ENCODE assay signal across 10 cellular contexts in genomic region chr14:99644723-99645544, GRCh38. TPM values are rescaled to one million over a fixed set of nuclear protein-coding genes. Genes with fewer than 3 reads are reported as not detected.
DNase-seq lines count a peak whose midpoint lies in the region; ATAC-seq and TF ChIP-seq lines count a peak whose summit lies in the region.
"Had no signal": no experiment of that assay in that cellular context is flagged by ENCODE, and none has a peak within 500 bp of the region (broad histone marks: within the 10 kb centered on the region; RNA-seq: fewer than 3 reads in every experiment).

TSS of gene HHIPL1 (plus strand) at chr14:99645129. CDS start at chr14:99645208, 79 bp downstream.

- H3K9me3 Mint-ChIP-seq in activated naive CD8-positive, alpha-beta T cell (ENCODE audit: low read depth): no peaks in the 10 kb centered on the region
- H3K9me3 Mint-ChIP-seq in activated naive CD8-positive, alpha-beta T cell treated with anti-CD3 and anti-CD28 coated beads, Interleukin-2, amount 50 U/mL, for 24 hours: no peaks in the 10 kb centered on the region
- H3K9me3 Mint-ChIP-seq: activated T-cell treated with anti-CD3 and anti-CD28 coated beads, Interleukin-2, amount 50 U/mL, for 4 hours had no signal

- WGBS in esophagus muscularis mucosa: 58% methylated on average over 7 of the region's 91 CpGs

- H3K9me3 ChIP-seq in esophagus muscularis mucosa (no peaks in the 10 kb centered on the region), mucosa of descending colon (no peaks in the 10 kb centered on the region), uterus (no peaks in the 10 kb centered on the region)

- peak within 1 kb of the TSS; percentile 5 to 73 (median 43) for H3K27ac ChIP-seq in esophagus muscularis mucosa (replicated peaks in 1 of 4)
- peak within 1 kb of the TSS in 1 of 2 donors; percentile 59 for H3K27ac ChIP-seq in uterus

- H3K36me3 ChIP-seq in esophagus muscularis mucosa: no peaks in the 10 kb centered on the region
- H3K36me3 ChIP-seq in mucosa of descending colon (ENCODE audit: low read depth): no peaks in the 10 kb centered on the region
- H3K36me3 ChIP-seq in uterus: no peaks in the 10 kb centered on the region

- H3K4me3 Mint-ChIP-seq in activated naive CD8-positive, alpha-beta T cell: peak within 1 kb of the TSS; percentile 32
- H3K4me3 Mint-ChIP-seq in activated naive CD8-positive, alpha-beta T cell treated with anti-CD3 and anti-CD28 coated beads, Interleukin-2, amount 50 U/mL, for 24 hours: no peak within 1 kb of the TSS
- H3K4me3 Mint-ChIP-seq: activated T-cell treated with anti-CD3 and anti-CD28 coated beads, Interleukin-2, amount 50 U/mL, for 4 hours had no signal

- peaks cover 14% of the 10 kb centered on the region for H3K27me3 Mint-ChIP-seq in activated naive CD8-positive, alpha-beta T cell
- peaks cover 29% of the 10 kb centered on the region for H3K27me3 Mint-ChIP-seq in activated naive CD8-positive, alpha-beta T cell treated with anti-CD3 and anti-CD28 coated beads, Interleukin-2, amount 50 U/mL, for 24 hours

- TF ChIP-seq POLR2A in esophagus muscularis mucosa (IDR thresholded peaks at IDR 0.05; ENCODE audit: low read depth): no peak
- TF ChIP-seq POLR2A in uterus (IDR thresholded peaks at IDR 0.05): no peak

- no peaks in the 10 kb centered on the region for H3K36me3 Mint-ChIP-seq in activated naive CD8-positive, alpha-beta T cell
- H3K36me3 Mint-ChIP-seq in activated naive CD8-positive, alpha-beta T cell treated with anti-CD3 and anti-CD28 coated beads, Interleukin-2, amount 50 U/mL, for 24 hours (ENCODE audit: low read depth): no peaks in the 10 kb centered on the region

- H3K4me1 ChIP-seq in esophagus muscularis mucosa (peaks cover 7 to 20% (median 18%) of the 10 kb centered on the region in 4 donors), mucosa of descending colon (ENCODE audit: low read depth) (peaks cover 6% of the 10 kb centered on the region), uterus (peaks cover 0 to 4% of the 10 kb centered on the region in 2 donors)

- no peak for ATAC-seq in activated naive CD8-positive, alpha-beta T cell treated with anti-CD3 and anti-CD28 coated beads, Interleukin-2, amount 50 U/mL, for 24 hours
- peak; percentile 50 for ATAC-seq in mucosa of descending colon
- ATAC-seq in HG03342 (IDR thresholded peaks at IDR 0.05; ENCODE audit: unreplicated experiment): no peak
- ATAC-seq in HG02678 (IDR thresholded peaks at IDR 0.05; ENCODE audit: unreplicated experiment): no peak
- no peak for ATAC-seq in HG02840 (IDR thresholded peaks at IDR 0.05; ENCODE audit: low FRiP score, unreplicated experiment)

- H3K4me1 Mint-ChIP-seq in activated naive CD8-positive, alpha-beta T cell (ENCODE audit: low read depth): no peaks in the 10 kb centered on the region
- peaks cover 2% of the 10 kb centered on the region for H3K4me1 Mint-ChIP-seq in activated naive CD8-positive, alpha-beta T cell treated with anti-CD3 and anti-CD28 coated beads, Interleukin-2, amount 50 U/mL, for 24 hours

- no peak for TF ChIP-seq EP300 in esophagus muscularis mucosa (IDR thresholded peaks at IDR 0.05)

- H3K27ac Mint-ChIP-seq in activated naive CD8-positive, alpha-beta T cell: no peak within 1 kb of the TSS
- H3K27ac Mint-ChIP-seq in activated naive CD8-positive, alpha-beta T cell treated with anti-CD3 and anti-CD28 coated beads, Interleukin-2, amount 50 U/mL, for 24 hours: no peak within 1 kb of the TSS

- intact Hi-C loops in esophagus muscularis mucosa (cut with DNase I) (no loop called here), mucosa of descending colon (cut with DNase I, micrococcal nuclease) (no loop called here), uterus (cut with DNase I; ENCODE audit: low total_unique reads) (no loop called here)

- DNase-seq in activated naive CD8-positive, alpha-beta T cell treated with anti-CD3 and anti-CD28 coated beads, Interleukin-2, amount 50 U/mL, for 24 hours: no peak
- no peak for DNase-seq in esophagus muscularis mucosa (ENCODE audit: extremely low spot score)
- DNase-seq in mucosa of descending colon: no peak
- peak in 1 of 2 donors; percentile 40 for DNase-seq in uterus
- DNase-seq: activated T-cell treated with anti-CD3 and anti-CD28 coated beads, Interleukin-2, amount 50 U/mL, for 4 hours; occipital lobe had no signal

- peaks cover 0 to 13% (median 0%) of the 10 kb centered on the region in 4 donors for H3K27me3 ChIP-seq in esophagus muscularis mucosa
- H3K27me3 ChIP-seq in uterus: no peaks in the 10 kb centered on the region

- H3K4me3 ChIP-seq in esophagus muscularis mucosa: peak within 1 kb of the TSS; percentile 60 to 68 (median 64)
- no peak within 1 kb of the TSS for H3K4me3 ChIP-seq in mucosa of descending colon
- peak within 1 kb of the TSS; percentile 5 to 49 for H3K4me3 ChIP-seq in uterus

- no peak for TF ChIP-seq CTCF in esophagus muscularis mucosa (IDR thresholded peaks at IDR 0.05)
- TF ChIP-seq CTCF in mucosa of descending colon (IDR thresholded peaks at IDR 0.05): no peak
- peak in 1 of 4 experiments; percentile 9 for TF ChIP-seq CTCF in uterus (IDR thresholded peaks at IDR 0.05)

RNA-seq across cellular contexts. Expression of gene HHIPL1, which starts in this region (rescaled TPM):
- total RNA-seq in esophagus muscularis mucosa (1 to 10 TPM; 4.2 to 9.1 (median 5.9) TPM), mucosa of descending colon (1 to 10 TPM in 2 of 3 donors, under 1 TPM in 1; 0.26 to 3.2 (median 1.1) TPM), uterus (1 to 10 TPM in 3 of 4 donors, under 1 TPM in 1; under 0.01 to 8.2 (median 3.0) TPM)
- total RNA-seq: activated T-cell treated with anti-CD3 and anti-CD28 coated beads, Interleukin-2, amount 50 U/mL, for 4 hours had no signal
